ENCODE assay signal across 15 cellular contexts in genomic region chr12:14953752-14954151, GRCh38. TPM values are rescaled to one million over a fixed set of nuclear protein-coding genes. Genes with fewer than 3 reads are reported as not detected.
DNase-seq lines count a peak whose midpoint lies in the region; TF ChIP-seq lines count a peak whose summit lies in the region.
"Had no signal": no experiment of that assay in that cellular context is flagged by ENCODE, and none has a peak within 500 bp of the region (broad histone marks: within the 10 kb centered on the region; RNA-seq: fewer than 3 reads in every experiment).

No MANE protein-coding gene starts in this region.

- peaks cover 90% of the 10 kb centered on the region for H3K4me1 Mint-ChIP-seq in activated naive CD4-positive, alpha-beta T cell treated with anti-CD3 and anti-CD28 coated beads, Interleukin-2, amount 10 ng/mL, durations not matched to agents 7 days and 5 days

- peak overlapping the region; percentile 96 for H3K27ac Mint-ChIP-seq in activated naive CD4-positive, alpha-beta T cell treated with anti-CD3 and anti-CD28 coated beads, Interleukin-2, amount 10 ng/mL, durations not matched to agents 7 days and 5 days

- DNase-seq in activated naive CD4-positive, alpha-beta T cell treated with anti-CD3 and anti-CD28 coated beads, Interleukin-2, amount 10 ng/mL, durations not matched to agents 7 days and 5 days, result no peak
- DNase-seq in activated naive CD4-positive, alpha-beta T cell (lab: John Stamatoyannopoulos, UW), result no peak
- no peak for DNase-seq in Peyer's patch
- DNase-seq in esophagus muscularis mucosa (ENCODE audit: extremely low spot score), result no peak
- no peak for DNase-seq in suprapubic skin (ENCODE audit: low spot score in 2 of 2)
- no peak for DNase-seq in HUDEP-2 (lab: John Stamatoyannopoulos, UW; ENCODE audit: unreplicated experiment in 76 of 76)
- no peak for DNase-seq in activated effector memory CD4-positive, alpha-beta T cell treated with Interleukin-2 at 50 U/mL for 16 hours
- no peak for DNase-seq in NCI-H446 (lab: John Stamatoyannopoulos, UW)
- DNase-seq: kidney; ovary; stimulated activated CD4-positive, alpha-beta T cell treated with anti-CD3 and anti-CD28 coated beads, Interleukin-4, amount 100 ng/mL, for 1 hour; substantia nigra; T-helper 9 cell had no signal

- H3K4me1 ChIP-seq in Peyer's patch, result peaks cover 0 to 25% (median 15%) of the 10 kb centered on the region in 4 donors
- peaks cover 59 to 88% (median 78%) of the 10 kb centered on the region in 4 donors for H3K4me1 ChIP-seq in esophagus muscularis mucosa
- peaks cover 63% of the 10 kb centered on the region for H3K4me1 ChIP-seq in suprapubic skin

- intact Hi-C loops in esophagus muscularis mucosa (cut with DNase I), result loop anchor here (5.0 kb wide), 1 partner anchor 44 kb away; no protein-coding TSS in a partner anchor

- TF ChIP-seq EP300 in esophagus muscularis mucosa (IDR thresholded peaks at IDR 0.05) (no peak), suprapubic skin (IDR thresholded peaks at IDR 0.05) (no peak)

- no peaks in the 10 kb centered on the region for H3K9me3 Mint-ChIP-seq in activated naive CD4-positive, alpha-beta T cell treated with anti-CD3 and anti-CD28 coated beads, Interleukin-2, amount 10 ng/mL, durations not matched to agents 7 days and 5 days

- H3K27ac ChIP-seq in Peyer's patch, result peak overlapping the region; percentile 13 to 90 (median 48)
- H3K27ac ChIP-seq in esophagus muscularis mucosa (replicated peaks in 1 of 4), result peak overlapping the region; percentile 21 to 82 (median 56)
- peak overlapping the region; percentile 1 for H3K27ac ChIP-seq in suprapubic skin
- H3K27ac ChIP-seq: ovary had no signal

- TF ChIP-seq POLR2A in Peyer's patch (IDR thresholded peaks at IDR 0.05) (no peak), esophagus muscularis mucosa (IDR thresholded peaks at IDR 0.05; ENCODE audit: low read depth) (no peak), suprapubic skin (IDR thresholded peaks at IDR 0.05) (no peak)

- H3K36me3 Mint-ChIP-seq in activated naive CD4-positive, alpha-beta T cell treated with anti-CD3 and anti-CD28 coated beads, Interleukin-2, amount 10 ng/mL, durations not matched to agents 7 days and 5 days, result peaks cover 79% of the 10 kb centered on the region

- H3K4me3 ChIP-seq in Peyer's patch (no peak overlapping the region), esophagus muscularis mucosa (no peak overlapping the region), suprapubic skin (no peak overlapping the region)
- H3K4me3 ChIP-seq: ovary had no signal

- 92% methylated on average over 1 of the region's 1 CpG for WGBS in esophagus muscularis mucosa
- WGBS in suprapubic skin, result 100% methylated on average over 1 of the region's 1 CpG

- H3K36me3 ChIP-seq in Peyer's patch (no peaks in the 10 kb centered on the region), esophagus muscularis mucosa (peaks cover 0 to 10% (median 0%) of the 10 kb centered on the region in 4 donors), suprapubic skin (peaks cover 5% of the 10 kb centered on the region)
- H3K36me3 ChIP-seq: ovary had no signal

- H3K4me3 Mint-ChIP-seq in activated naive CD4-positive, alpha-beta T cell treated with anti-CD3 and anti-CD28 coated beads, Interleukin-2, amount 10 ng/mL, durations not matched to agents 7 days and 5 days, result peak overlapping the region; percentile 75

- H3K9me3 ChIP-seq in Peyer's patch, result no peaks in the 10 kb centered on the region
- H3K9me3 ChIP-seq in esophagus muscularis mucosa, result no peaks in the 10 kb centered on the region
- no peaks in the 10 kb centered on the region for H3K9me3 ChIP-seq in suprapubic skin
- H3K9me3 ChIP-seq: ovary had no signal

- CTCF ChIA-PET in activated naive CD4-positive, alpha-beta T cell treated with anti-CD3 and anti-CD28 coated beads, Interleukin-2, amount 10 ng/mL, durations not matched to agents 7 days and 5 days (lab: Charles Lee), result interaction anchor here (0.7 to 1.0 kb wide), 3 partner anchors 17 to 183 kb away, joined by 3 to 4 read pairs (median 3); a partner anchor contains a TSS

- H3K27me3 ChIP-seq in Peyer's patch (no peaks in the 10 kb centered on the region), esophagus muscularis mucosa (no peaks in the 10 kb centered on the region), suprapubic skin (no peaks in the 10 kb centered on the region)
- H3K27me3 ChIP-seq: ovary had no signal

- H3K27me3 Mint-ChIP-seq in activated naive CD4-positive, alpha-beta T cell treated with anti-CD3 and anti-CD28 coated beads, Interleukin-2, amount 10 ng/mL, durations not matched to agents 7 days and 5 days, result no peaks in the 10 kb centered on the region

- no peak for TF ChIP-seq CTCF in Peyer's patch (IDR thresholded peaks at IDR 0.05)
- no peak for TF ChIP-seq CTCF in esophagus muscularis mucosa (IDR thresholded peaks at IDR 0.05)
- no peak for TF ChIP-seq CTCF in suprapubic skin (IDR thresholded peaks at IDR 0.05)

RNA-seq across cellular contexts. Expression of gene ARHGDIB, which starts 7.6 kb away (rescaled TPM):
- 100 to 1,000 TPM in 1 of 4 donors, 10 to 100 TPM in 3; 17.1 to 290 (median 57.1) TPM for total RNA-seq in Peyer's patch
- 100 to 1,000 TPM in 2 of 4 donors, 10 to 100 TPM in 2; 43.6 to 123 (median 84.5) TPM for total RNA-seq in esophagus muscularis mucosa
- 100 to 1,000 TPM in 1 of 4 donors, 10 to 100 TPM in 3; 74.7 to 109 (median 85.4) TPM for total RNA-seq in suprapubic skin

RNA-seq across cellular contexts. Expression of gene ERP27, which starts 15.4 kb away (rescaled TPM):
- total RNA-seq in Peyer's patch (1 to 10 TPM in 2 of 4 donors, under 1 TPM in 1, not detected in 1; 0.94 to 2.5 (median 1.2) TPM), esophagus muscularis mucosa (1 to 10 TPM in 1 of 4 donors, under 1 TPM in 2, not detected in 1; 0.33 to 1.0 (median 0.58) TPM), suprapubic skin (1 to 10 TPM in 1 of 4 donors, under 1 TPM in 2, not detected in 1; 0.21 to 2.5 (median 0.91) TPM)
- total RNA-seq: cerebellum had no signal

RNA-seq across cellular contexts. Expression of gene PDE6H, which starts 19.1 kb away (rescaled TPM):
- total RNA-seq in Peyer's patch (not detected), esophagus muscularis mucosa (not detected), suprapubic skin (not detected)
- total RNA-seq: cerebellum, HT1080, kidney, ovary had no signal

Comparison
In these comparisons a context has a peak if more than half of its experiments do, and no peak if none do; other contexts are left out.
1. H3K27ac ChIP-seq: peak in every context shown above with its lines; median percentile 56 in esophagus muscularis mucosa; 48 in Peyer's patch; 1 in suprapubic skin.